Comparison of ENCODE assay signal across 22 cellular contexts in genomic region chr2:123546348-123546747, GRCh38.
DNase-seq lines count a peak whose midpoint lies in the region; ATAC-seq, FAIRE-seq and TF ChIP-seq lines count a peak whose summit lies in the region.
"Had no signal": no experiment of that assay in that cellular context is flagged by ENCODE, and none has a peak within 500 bp of the region (broad histone marks: within the 10 kb centered on the region; RNA-seq: fewer than 3 reads in every experiment).

No MANE protein-coding gene starts in this region.

- H4K20me1 ChIP-seq in GM23338 (replicated peaks; ENCODE audit: insufficient read depth) = no peaks in the 10 kb centered on the region
- no peaks in the 10 kb centered on the region for H4K20me1 ChIP-seq in PC-3 (ENCODE audit: low read length)
- H4K20me1 ChIP-seq: BLaER1 had no signal

- no peaks in the 10 kb centered on the region for H3K4me1 Mint-ChIP-seq in GM23338
- H3K4me1 Mint-ChIP-seq: B cell; CD4-positive, CD25-positive, alpha-beta regulatory T cell had no signal

- H3K9me3 Mint-ChIP-seq in GM23338 = peaks cover 18% of the 10 kb centered on the region

- H2AFZ ChIP-seq in GM23338 (peak overlapping the region; percentile 16; the same call in 1 of the 2 replicates), PC-3 (ENCODE audit: low read length) (peak overlapping the region; percentile 20; the same call in 1 of the 2 replicates)

- peaks cover 5% of the 10 kb centered on the region; the same call in 2 of the 3 replicates for H3K36me3 Mint-ChIP-seq in GM23338 (ENCODE audit: low read depth)
- H3K36me3 Mint-ChIP-seq: CD4-positive, CD25-positive, alpha-beta regulatory T cell; CD8-positive, alpha-beta T cell had no signal

- H3K27me3 Mint-ChIP-seq in GM23338 (ENCODE audit: insufficient read depth, low read depth, poor library complexity) = peaks cover 3% of the 10 kb centered on the region
- H3K27me3 Mint-ChIP-seq: B cell; CD4-positive, CD25-positive, alpha-beta regulatory T cell had no signal

- POLR2A ChIA-PET in PC-3 (lab: Charles Lee; ENCODE audit: unreplicated experiment) = no interaction called here

- H3K36me3 ChIP-seq in GM23338 (ENCODE audit: insufficient read depth) (no peaks in the 10 kb centered on the region), PC-3 (ENCODE audit: low read depth, low read length) (no peaks in the 10 kb centered on the region), bronchial epithelial cell (ENCODE audit: control insufficient read depth, insufficient read depth, low read length) (no peaks in the 10 kb centered on the region)
- H3K36me3 ChIP-seq: BLaER1, HAP-1 had no signal

- H3K4me1 ChIP-seq in GM23338 (ENCODE audit: insufficient read depth) (no peaks in the 10 kb centered on the region), PC-3 (ENCODE audit: insufficient read depth, low read length) (peaks cover 15% of the 10 kb centered on the region)
- H3K4me1 ChIP-seq: BLaER1, Caco-2, HAP-1 had no signal

- BruUV-seq in PC-3 (replicated peaks; lab: Mats Ljungman, UMichigan) = no TSS peak

- no peak overlapping the region for H3K4me3 Mint-ChIP-seq in GM23338
- H3K4me3 Mint-ChIP-seq: B cell; CD4-positive, CD25-positive, alpha-beta regulatory T cell; CD8-positive, alpha-beta T cell; HFFc6 had no signal

- intact Hi-C loops in PC-3 (cut with micrococcal nuclease) = loop anchor here (1.0 to 5.0 kb wide), 4 partner anchors 42 to 191 kb away; no protein-coding TSS in a partner anchor

- no peak overlapping the region for H3K27ac Mint-ChIP-seq in GM23338
- H3K27ac Mint-ChIP-seq: B cell; CD4-positive, CD25-positive, alpha-beta regulatory T cell; CD8-positive, alpha-beta T cell; HFFc6 had no signal

- ATAC-seq in GM23338 (no peak), PC-3 (peak; percentile 99), HG02678 (IDR thresholded peaks at IDR 0.05; ENCODE audit: unreplicated experiment) (no peak)
- ATAC-seq: CD8-positive, alpha-beta T cell had no signal

- no peak overlapping the region for H3K27ac ChIP-seq in GM23338 (ENCODE audit: low read depth)
- peak overlapping the region; percentile 49 for H3K27ac ChIP-seq in PC-3 (ENCODE audit: low read length)
- H3K27ac ChIP-seq: BLaER1, C4-2B had no signal

- H3K9ac ChIP-seq in PC-3 (ENCODE audit: low read length) = no peak overlapping the region
- H3K9ac ChIP-seq: BLaER1 had no signal

- H3K9me2 ChIP-seq in GM23338 (ENCODE audit: insufficient read depth) = no peaks in the 10 kb centered on the region
- no peaks in the 10 kb centered on the region for H3K9me2 ChIP-seq in PC-3 (replicated peaks; ENCODE audit: low read length)

- no peak for FAIRE-seq in bronchial epithelial cell (lab: Jason Lieb, UNC)
- FAIRE-seq: GM12891, GM18507, H54 had no signal

- H3K9me3 ChIP-seq in PC-3 (ENCODE audit: low read length) = no peaks in the 10 kb centered on the region
- H3K9me3 ChIP-seq: Caco-2, HAP-1 had no signal

- H3K79me2 ChIP-seq in GM23338 (replicated peaks; ENCODE audit: insufficient read depth) (no peaks in the 10 kb centered on the region), PC-3 (ENCODE audit: low read length) (no peaks in the 10 kb centered on the region)

- DNase-seq in GM23338 (ENCODE audit: low spot score) (no peak), PC-3 (peak; percentile 80), bronchial epithelial cell (ENCODE audit: low read depth) (peak; percentile 25), NCI-H146 treated with DMSO at 0.1 percent for 48 hours (lab: John Stamatoyannopoulos, UW; ENCODE audit: unreplicated experiment) (no peak), Ammon's horn (ENCODE audit: low spot score) (no peak), GDM1 (lab: John Stamatoyannopoulos, UW) (no peak)
- DNase-seq: Caco-2; CD4-positive, CD25-positive, alpha-beta regulatory T cell; CD8-positive, alpha-beta T cell; DMS153; DND-41; GF-D8; GOT3; HFFc6 had no signal

- H3K27me3 ChIP-seq in GM23338 (ENCODE audit: insufficient read depth) (no peaks in the 10 kb centered on the region), PC-3 (ENCODE audit: low read length) (no peaks in the 10 kb centered on the region), bronchial epithelial cell (ENCODE audit: control insufficient read depth, insufficient read depth, low read length) (no peaks in the 10 kb centered on the region)
- H3K27me3 ChIP-seq: BLaER1 had no signal

- H3K4me2 ChIP-seq in GM23338 (no peak overlapping the region), PC-3 (ENCODE audit: low read length) (peak overlapping the region; percentile 52)
- H3K4me2 ChIP-seq: BLaER1 had no signal

- TF ChIP-seq CTCF in GM23338 (conservative IDR thresholded peaks at IDR 0.05; ENCODE audit: low read depth in 2 of 2) (no peak), PC-3 (conservative IDR thresholded peaks at IDR 0.05; ENCODE audit: low read depth, low read length) (no peak), bronchial epithelial cell (IDR thresholded peaks at IDR 0.05; ENCODE audit: insufficient read depth, low read length, severe bottlenecking) (no peak)

- H3K4me3 ChIP-seq in GM23338 (no peak overlapping the region), PC-3 (ENCODE audit: low read length) (no peak overlapping the region), bronchial epithelial cell (ENCODE audit: low read depth, low read length) (no peak overlapping the region)
- H3K4me3 ChIP-seq: BLaER1, HAP-1 had no signal

- no peaks in the 10 kb centered on the region for H3F3A ChIP-seq in GM23338 (replicated peaks; ENCODE audit: low read depth)
- no peaks in the 10 kb centered on the region for H3F3A ChIP-seq in PC-3 (ENCODE audit: low read length, unreplicated experiment)

- CTCF ChIA-PET in PC-3 (lab: Charles Lee) = no interaction called here

TF ChIP-seq in GM23338, 12 proteins besides CTCF, POLR2A, EP300 and RAD21 (continues in another document):
- TF ChIP-seq ZNF114 (CRISPR knock-in tag; IDR thresholded peaks at IDR 0.05) (no peak), EZH2phosphoT487 (IDR thresholded peaks at IDR 0.05; ENCODE audit: unreplicated experiment) (no peak), STAT1 (IDR thresholded peaks at IDR 0.05; ENCODE audit: unreplicated experiment) (no peak), CREB1 (CRISPR knock-in tag; IDR thresholded peaks at IDR 0.05; ENCODE audit: low read depth) (no peak), REST (IDR thresholded peaks at IDR 0.05; ENCODE audit: unreplicated experiment) (no peak), NANOG (IDR thresholded peaks at IDR 0.05; ENCODE audit: borderline replicate concordance) (no peak), POLR2AphosphoS5 (IDR thresholded peaks at IDR 0.05; ENCODE audit: low read depth) (no peak), EZH2 (IDR thresholded peaks at IDR 0.05; ENCODE audit: low read depth, unreplicated experiment) (no peak)

Comparison
In these comparisons a context has a peak if more than half of its experiments do, and no peak if none do; other contexts are left out.
1. DNase-seq: peak in PC-3 (single experiment) and bronchial epithelial cell (single experiment); none in GM23338 (single experiment), NCI-H146 treated with DMSO at 0.1 percent for 48 hours (single experiment), Ammon's horn (single experiment) and GDM1 (single experiment).